Comparison of ENCODE assay signal across 24 cellular contexts in the genomic region with DNA sequence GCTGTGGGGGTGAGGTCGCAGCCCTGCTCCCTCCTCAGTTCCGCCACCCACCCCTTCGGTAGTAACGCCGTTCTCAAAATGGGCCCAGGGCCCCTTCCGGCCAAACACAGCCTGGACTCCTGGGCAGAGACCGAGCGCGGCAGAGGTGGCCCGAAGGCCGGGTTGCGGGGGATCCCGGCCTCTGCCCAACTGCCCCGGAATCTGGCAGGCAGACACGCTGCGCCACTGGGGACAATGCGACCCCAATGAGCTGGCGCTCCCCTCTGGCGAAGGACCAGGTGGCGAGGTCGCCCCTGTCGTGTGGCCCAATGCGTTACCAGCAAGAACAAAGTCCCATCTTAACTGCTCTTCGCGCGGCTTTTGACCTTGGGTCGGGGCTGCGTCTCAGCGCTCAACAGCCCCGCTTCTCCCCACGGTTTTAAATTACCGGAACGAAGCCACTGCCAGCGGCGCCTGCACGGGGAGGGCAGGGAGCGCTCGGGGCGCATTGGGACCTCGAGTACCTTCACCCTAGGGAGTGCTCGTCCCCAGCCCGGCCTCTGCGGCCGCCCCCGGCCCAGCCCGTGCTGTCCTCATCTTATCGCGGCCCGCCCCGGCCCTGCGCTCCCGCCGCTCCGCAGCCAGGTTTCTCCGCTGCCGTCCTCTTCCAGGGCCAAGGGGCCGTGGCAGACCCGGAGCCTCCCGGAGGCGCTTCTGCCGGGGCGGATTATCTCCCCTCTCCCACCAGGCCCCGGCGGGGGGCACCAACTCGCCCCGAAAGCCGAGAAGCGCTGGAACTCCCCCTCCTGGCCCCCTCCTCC. TPM values are rescaled to one million over a fixed set of nuclear protein-coding genes. Genes with fewer than 3 reads are reported as not detected.
DNase-seq lines count a peak whose midpoint lies in the region; ATAC-seq and TF ChIP-seq lines count a peak whose summit lies in the region.
"Had no signal": no experiment of that assay in that cellular context is flagged by ENCODE, and none has a peak within 500 bp of the region (broad histone marks: within the 10 kb centered on the region; RNA-seq: fewer than 3 reads in every experiment).

No MANE protein-coding gene starts in this region.

- peaks cover 72% of the 10 kb centered on the region for H3K27me3 ChIP-seq in H7 (ENCODE audit: control insufficient read depth, insufficient read depth, low read length)
- H3K27me3 ChIP-seq in parathyroid adenoma (ENCODE audit: control insufficient read depth, insufficient read depth, low read length) = peaks cover 5% of the 10 kb centered on the region

- peaks cover 36% of the 10 kb centered on the region for H3K4me1 Mint-ChIP-seq in WTC11
- H3K4me1 Mint-ChIP-seq: activated B cell treated with CpG ODN at 0.5 μM for 24 hours; activated naive CD8-positive, alpha-beta T cell treated with anti-CD3 and anti-CD28 coated beads for 36 hours had no signal

- peak overlapping the region; percentile 40 for H3K4me2 ChIP-seq in parathyroid adenoma (ENCODE audit: low read length)

- no peaks in the 10 kb centered on the region for H3K36me3 Mint-ChIP-seq in WTC11
- H3K36me3 Mint-ChIP-seq: activated naive CD8-positive, alpha-beta T cell treated with anti-CD3 and anti-CD28 coated beads for 36 hours; CD4-positive, alpha-beta memory T cell; memory B cell; naive thymus-derived CD8-positive, alpha-beta T cell had no signal

- H3K4me3 ChIP-seq in H7 (ENCODE audit: insufficient read depth, low read depth, low read length) = peak overlapping the region; percentile 25
- H3K4me3 ChIP-seq in iPS-18c (ENCODE audit: insufficient read depth, low read depth, low read length) = peak overlapping the region; percentile 49
- no peak overlapping the region for H3K4me3 ChIP-seq in parathyroid adenoma (ENCODE audit: low read depth, low read length)
- H3K4me3 ChIP-seq: tibial artery had no signal

- H3K27ac ChIP-seq in parathyroid adenoma = no peak overlapping the region
- H3K27ac ChIP-seq: spleen, tibial artery had no signal

- no peak for TF ChIP-seq CTCF in WTC11 (IDR thresholded peaks at IDR 0.05)
- no peak for TF ChIP-seq CTCF in parathyroid adenoma (IDR thresholded peaks at IDR 0.05)

- no peaks in the 10 kb centered on the region for H3K79me2 ChIP-seq in parathyroid adenoma

- no peaks in the 10 kb centered on the region for H3K36me3 ChIP-seq in H7 (replicated peaks; ENCODE audit: control insufficient read depth, insufficient read depth, low read length)
- H3K36me3 ChIP-seq in parathyroid adenoma (ENCODE audit: control insufficient read depth, insufficient read depth, low read length) = no peaks in the 10 kb centered on the region
- H3K36me3 ChIP-seq: spleen, tibial artery had no signal

- DNase-seq in H7 (peak; percentile 84), WTC11 (ENCODE audit: low spot score) (peak; percentile 52), T-helper 9 cell (no peak), NCI-H1417 (lab: John Stamatoyannopoulos, UW) (no peak)
- DNase-seq in stimulated activated CD4-positive, alpha-beta T cell treated with anti-CD3 and anti-CD28 coated beads, Interleukin-15, amount 100 ng/mL, for 24 hours = no peak
- DNase-seq: activated B cell treated with CpG ODN at 0.5 μM for 24 hours; activated CD4-positive, alpha-beta T cell treated with anti-CD3 and anti-CD28 coated beads, Interleukin-2, amount 50 U/mL, for 4 hours; activated naive CD8-positive, alpha-beta T cell treated with anti-CD3 and anti-CD28 coated beads for 36 hours; CD4-positive, alpha-beta memory T cell; DND-41; erythroblast; foreskin fibroblast; hippocampal formation; naive thymus-derived CD8-positive, alpha-beta T cell; NCI-H1105; NCI-H69; spleen; stimulated activated CD4-positive, alpha-beta T cell treated with anti-CD3 and anti-CD28 coated beads, Interleukin-4, amount 100 ng/mL, for 4 hours; stimulated activated naive CD8-positive, alpha-beta T cell treated with anti-CD3 and anti-CD28 coated beads, Interleukin-15, amount 100 ng/mL, for 72 hours; tibial artery had no signal

- H3K9me3 Mint-ChIP-seq in WTC11 = no peaks in the 10 kb centered on the region
- H3K9me3 Mint-ChIP-seq: activated B cell treated with CpG ODN at 0.5 μM for 24 hours; activated naive CD8-positive, alpha-beta T cell treated with anti-CD3 and anti-CD28 coated beads for 36 hours; CD4-positive, alpha-beta memory T cell; memory B cell; stimulated activated naive CD8-positive, alpha-beta T cell treated with anti-CD3 and anti-CD28 coated beads, Interleukin-15, amount 100 ng/mL, for 72 hours; T-helper 2 cell treated with Interferon-gamma antibody and Interleukin-4, amounts not matched to agents 5 μg/mL and 100 μg/mL, for 36 hours had no signal

- H2AFZ ChIP-seq in parathyroid adenoma = no peak overlapping the region

- H3K27me3 Mint-ChIP-seq in WTC11 (ENCODE audit: low read depth) = peaks cover 100% of the 10 kb centered on the region

- peak overlapping the region; percentile 56 for H3K4me3 Mint-ChIP-seq in WTC11
- H3K4me3 Mint-ChIP-seq: activated B cell treated with CpG ODN at 0.5 μM for 24 hours; activated naive CD8-positive, alpha-beta T cell treated with anti-CD3 and anti-CD28 coated beads for 36 hours; CD4-positive, alpha-beta memory T cell; memory B cell; naive thymus-derived CD8-positive, alpha-beta T cell; stimulated activated naive CD8-positive, alpha-beta T cell treated with anti-CD3 and anti-CD28 coated beads, Interleukin-15, amount 100 ng/mL, for 72 hours; T-helper 2 cell treated with Interferon-gamma antibody and Interleukin-4, amounts not matched to agents 5 μg/mL and 100 μg/mL, for 36 hours had no signal

- POLR2A ChIA-PET in WTC11 (lab: Charles Lee) = no interaction called here

- peaks cover 2% of the 10 kb centered on the region for H3K9me3 ChIP-seq in iPS-18c (ENCODE audit: control insufficient read depth, insufficient read depth, low read length)
- H3K9me3 ChIP-seq in parathyroid adenoma (ENCODE audit: control insufficient read depth, low read length) = no peaks in the 10 kb centered on the region
- H3K9me3 ChIP-seq: tibial artery had no signal

- ATAC-seq in WTC11 = peak; percentile 10
- ATAC-seq: naive thymus-derived CD8-positive, alpha-beta T cell; stimulated activated naive CD8-positive, alpha-beta T cell treated with anti-CD3 and anti-CD28 coated beads, Interleukin-15, amount 100 ng/mL, for 72 hours had no signal

- no peak overlapping the region for H3K9ac ChIP-seq in parathyroid adenoma

- no peaks in the 10 kb centered on the region for H3K4me1 ChIP-seq in parathyroid adenoma

- no peak overlapping the region for H3K27ac Mint-ChIP-seq in WTC11
- H3K27ac Mint-ChIP-seq: activated B cell treated with CpG ODN at 0.5 μM for 24 hours; activated naive CD8-positive, alpha-beta T cell treated with anti-CD3 and anti-CD28 coated beads for 36 hours; CD4-positive, alpha-beta memory T cell; memory B cell; naive thymus-derived CD8-positive, alpha-beta T cell; T-helper 2 cell treated with Interferon-gamma antibody and Interleukin-4, amounts not matched to agents 5 μg/mL and 100 μg/mL, for 36 hours had no signal

- CTCF ChIA-PET in WTC11 (lab: Charles Lee) = interaction anchor here (1.9 kb wide), 1 partner anchor 38 kb away, joined by 5 read pairs; no protein-coding TSS in a partner anchor

TF ChIP-seq in WTC11, 78 proteins besides CTCF, POLR2A, EP300 and RAD21 (continues in another document):
- TF ChIP-seq, protein P1, sequence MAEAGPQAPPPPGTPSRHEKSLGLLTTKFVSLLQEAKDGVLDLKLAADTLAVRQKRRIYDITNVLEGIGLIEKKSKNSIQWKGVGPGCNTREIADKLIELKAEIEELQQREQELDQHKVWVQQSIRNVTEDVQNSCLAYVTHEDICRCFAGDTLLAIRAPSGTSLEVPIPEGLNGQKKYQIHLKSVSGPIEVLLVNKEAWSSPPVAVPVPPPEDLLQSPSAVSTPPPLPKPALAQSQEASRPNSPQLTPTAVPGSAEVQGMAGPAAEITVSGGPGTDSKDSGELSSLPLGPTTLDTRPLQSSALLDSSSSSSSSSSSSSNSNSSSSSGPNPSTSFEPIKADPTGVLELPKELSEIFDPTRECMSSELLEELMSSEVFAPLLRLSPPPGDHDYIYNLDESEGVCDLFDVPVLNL (CRISPR knock-in tag; IDR thresholded peaks at IDR 0.05; ENCODE audit: borderline replicate concordance, low read depth) = 0 out of 2 replicates have a peak, but pooled peaks have one; percentile 18
- TF ChIP-seq ZNF416 (CRISPR knock-in tag; IDR thresholded peaks at IDR 0.05) = no peak
- TF ChIP-seq, protein P2, sequence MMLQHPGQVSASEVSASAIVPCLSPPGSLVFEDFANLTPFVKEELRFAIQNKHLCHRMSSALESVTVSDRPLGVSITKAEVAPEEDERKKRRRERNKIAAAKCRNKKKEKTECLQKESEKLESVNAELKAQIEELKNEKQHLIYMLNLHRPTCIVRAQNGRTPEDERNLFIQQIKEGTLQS (CRISPR knock-in tag; conservative IDR thresholded peaks at IDR 0.05) = no peak
- TF ChIP-seq JUN (CRISPR knock-in tag; IDR thresholded peaks at IDR 0.05) = no peak
- TF ChIP-seq, protein P3, sequence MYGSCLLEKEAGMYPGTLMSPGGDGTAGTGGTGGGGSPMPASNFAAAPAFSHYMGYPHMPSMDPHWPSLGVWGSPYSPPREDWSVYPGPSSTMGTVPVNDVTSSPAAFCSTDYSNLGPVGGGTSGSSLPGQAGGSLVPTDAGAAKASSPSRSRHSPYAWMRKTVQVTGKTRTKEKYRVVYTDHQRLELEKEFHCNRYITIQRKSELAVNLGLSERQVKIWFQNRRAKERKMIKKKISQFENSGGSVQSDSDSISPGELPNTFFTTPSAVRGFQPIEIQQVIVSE (CRISPR knock-in tag; IDR thresholded peaks at IDR 0.05; ENCODE audit: borderline replicate concordance) = no peak

RNA-seq across cellular contexts. Expression of gene HMX1, which starts 22.2 kb away (rescaled TPM):
- total RNA-seq in H7 (2014; rRNA removed; shearing (Covaris generic)) = 2.0 and 4.4 TPM in 2 replicates
- 6.9 to 10.0 TPM (median 7.8 TPM) in 3 replicates for total RNA-seq in WTC11 (2021)
- total RNA-seq: activated B cell treated with CpG ODN at 0.5 μM for 24 hours; activated naive CD8-positive, alpha-beta T cell treated with anti-CD3 and anti-CD28 coated beads for 36 hours; CD4-positive, alpha-beta memory T cell; naive thymus-derived CD8-positive, alpha-beta T cell; spleen had no signal

Comparison
In these comparisons a context has a peak if more than half of its experiments do, and no peak if none do; other contexts are left out.
1. DNase-seq: peak in H7 (single experiment) and WTC11 (single experiment); none in T-helper 9 cell (single experiment), NCI-H1417 (0 of 3) and stimulated activated CD4-positive, alpha-beta T cell treated with anti-CD3 and anti-CD28 coated beads, Interleukin-15, amount 100 ng/mL, for 24 hours (single experiment).